ENCODE assay signal across 8 cellular contexts in the genomic region with DNA sequence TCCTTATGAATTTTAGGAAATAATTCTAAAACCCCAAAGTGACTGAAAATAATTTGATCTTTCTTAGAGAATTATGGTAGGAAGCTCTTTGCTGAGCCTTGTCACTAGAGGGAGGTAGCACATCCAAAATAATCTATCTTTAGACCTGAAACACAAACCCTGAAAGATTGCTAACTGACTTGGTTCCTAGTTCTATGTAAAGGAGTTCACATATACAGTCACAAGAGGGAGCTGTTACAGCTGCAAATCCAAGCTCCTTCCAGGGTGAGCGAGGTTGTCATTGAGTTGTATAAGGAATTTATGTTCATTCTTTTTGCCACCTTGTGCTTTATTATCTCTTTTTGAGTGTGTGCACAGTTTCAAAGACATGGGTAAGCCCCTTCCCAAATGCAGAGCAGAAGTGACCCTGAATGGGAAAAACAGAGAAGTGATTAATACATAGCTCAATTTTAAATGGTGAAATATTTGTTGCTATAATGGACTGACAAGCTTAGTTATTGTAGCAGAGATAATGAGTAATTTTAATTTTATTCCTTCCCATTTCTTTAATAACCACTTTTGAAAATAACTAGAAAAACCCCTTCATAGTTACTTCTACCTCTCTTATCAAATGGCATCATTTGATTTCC.
A peak's percentile ranks its signal among the peaks of the same experiment; 100 is the strongest.
DNase-seq lines count a peak whose midpoint lies in the region; ATAC-seq and TF ChIP-seq lines count a peak whose summit lies in the region.

No MANE protein-coding gene starts in this region.

- H4K20me1 ChIP-seq in DOHH2 (ENCODE audit: control insufficient read depth, insufficient read depth, low read depth, low read length) (no peaks in the 10 kb centered on the region), OCI-LY3 (ENCODE audit: insufficient read depth, low read length) (no peaks in the 10 kb centered on the region)

- H3K4me1 Mint-ChIP-seq in central memory CD8-positive, alpha-beta T cell, result no peaks in the 10 kb centered on the region

- H3K9me3 ChIP-seq in DOHH2 (ENCODE audit: control insufficient read depth, insufficient read depth, low read length) (no peaks in the 10 kb centered on the region), HAP-1 (no peaks in the 10 kb centered on the region), OCI-LY3 (ENCODE audit: insufficient read depth, low read length) (0 out of 2 replicates have a peak, but pooled peaks cover 3% of the 10 kb centered on the region), lung (ENCODE audit: control insufficient read depth in 2 of 2, insufficient read depth in 1 of 2, low read length in 1 of 2) (peaks cover 0 to 7% of the 10 kb centered on the region in 2 donors)

- DNase-seq in HAP-1 (ENCODE audit: low spot score in 2 of 2) (peak; percentile 10 to 42), lung (ENCODE audit: low spot score) (no peak), activated gamma-delta T cell treated with Interleukin-2 at 50 U/mL for 16 hours (no peak)
- no peak for DNase-seq in central memory CD8-positive, alpha-beta T cell (ENCODE audit: low spot score in 2 of 2)

- H3K4me2 ChIP-seq in DOHH2 (ENCODE audit: low read length), result no peak overlapping the region
- peak overlapping the region; percentile 29 for H3K4me2 ChIP-seq in OCI-LY3 (ENCODE audit: low read length)

- H3K27ac ChIP-seq in DOHH2 (ENCODE audit: low read depth, low read length) (no peak overlapping the region), OCI-LY3 (ENCODE audit: low read length) (peak overlapping the region; percentile 29), lung (ENCODE audit: low read depth in 1 of 2, low read length in 1 of 2) (no peak overlapping the region)

- H3K36me3 ChIP-seq in DOHH2 (ENCODE audit: control insufficient read depth, low read length) (no peaks in the 10 kb centered on the region), HAP-1 (replicated peaks) (no peaks in the 10 kb centered on the region), OCI-LY3 (replicated peaks; ENCODE audit: low read depth, low read length) (no peaks in the 10 kb centered on the region), lung (ENCODE audit: control insufficient read depth in 2 of 2, insufficient read depth in 2 of 2, low read length in 2 of 2) (no peaks in the 10 kb centered on the region)

- no peaks in the 10 kb centered on the region for H3K9me2 ChIP-seq in DOHH2 (replicated peaks; ENCODE audit: control insufficient read depth, low read length)

- no peak overlapping the region for H3K4me3 ChIP-seq in DOHH2 (ENCODE audit: low read length)
- no peak overlapping the region for H3K4me3 ChIP-seq in HAP-1
- H3K4me3 ChIP-seq in OCI-LY3 (ENCODE audit: low read length), result no peak overlapping the region
- H3K4me3 ChIP-seq in lung, result no peak overlapping the region

- no peaks in the 10 kb centered on the region for H3F3A ChIP-seq in DOHH2 (ENCODE audit: control insufficient read depth, insufficient read depth)

- H3K4me1 ChIP-seq in DOHH2 (ENCODE audit: control insufficient read depth, low read length) (no peaks in the 10 kb centered on the region), HAP-1 (no peaks in the 10 kb centered on the region), OCI-LY3 (ENCODE audit: low read length) (peaks cover 30% of the 10 kb centered on the region), lung (ENCODE audit: control insufficient read depth in 2 of 2, insufficient read depth in 2 of 2, low read length in 2 of 2) (no peaks in the 10 kb centered on the region)

- TF ChIP-seq CTCF in DOHH2 (IDR thresholded peaks at IDR 0.05; ENCODE audit: low read depth, low read length, poor library complexity, severe bottlenecking) (peak; percentile 76), OCI-LY3 (IDR thresholded peaks at IDR 0.05; ENCODE audit: low read depth, low read length) (peak; percentile 88), lung (IDR thresholded peaks at IDR 0.05; ENCODE audit: control extremely low read depth, extremely low read depth) (peak; percentile 1)

- ATAC-seq in central memory CD8-positive, alpha-beta T cell (replicated peaks; ENCODE audit: extremely low read depth, poor library complexity, severe bottlenecking), result peak; percentile 52
- ATAC-seq in lung (ENCODE audit: insufficient read depth, low FRiP score) (peak; percentile 47), HG02571 (IDR thresholded peaks at IDR 0.05; ENCODE audit: unreplicated experiment) (no peak), HG02588 (IDR thresholded peaks at IDR 0.05; ENCODE audit: unreplicated experiment) (no peak)

- H3K27ac Mint-ChIP-seq in central memory CD8-positive, alpha-beta T cell (ENCODE audit: low read depth), result no peak overlapping the region

- H2AFZ ChIP-seq in OCI-LY3 (ENCODE audit: low read depth, low read length), result peak overlapping the region; percentile 32; the same call in 1 of the 2 replicates

- no peaks in the 10 kb centered on the region for H3K36me3 Mint-ChIP-seq in central memory CD8-positive, alpha-beta T cell (ENCODE audit: insufficient read depth)

- in situ Hi-C loops in HAP-1 (cut with MboI; ENCODE audit: low sequenced_read_pairs), result no loop called here

- 3 to 10% methylated on average over 1 of the region's 1 CpG for WGBS in lung, 2 donors

- no peaks in the 10 kb centered on the region for H3K79me2 ChIP-seq in DOHH2 (ENCODE audit: control insufficient read depth, low read length)
- no peaks in the 10 kb centered on the region for H3K79me2 ChIP-seq in OCI-LY3 (ENCODE audit: low read length)

- no peaks in the 10 kb centered on the region for H3K9me3 Mint-ChIP-seq in central memory CD8-positive, alpha-beta T cell

- no peak overlapping the region for H3K4me3 Mint-ChIP-seq in central memory CD8-positive, alpha-beta T cell

- H3K9ac ChIP-seq in OCI-LY3 (ENCODE audit: low read length), result no peak overlapping the region

- H3K27me3 ChIP-seq in DOHH2 (ENCODE audit: control insufficient read depth, low read length) (peaks cover 5% of the 10 kb centered on the region; the same call in 1 of the 2 replicates), HAP-1 (ENCODE audit: low read depth) (no peaks in the 10 kb centered on the region), OCI-LY3 (ENCODE audit: low read depth, low read length) (no peaks in the 10 kb centered on the region), lung (ENCODE audit: control insufficient read depth, insufficient read depth) (no peaks in the 10 kb centered on the region)

- H3K27me3 Mint-ChIP-seq in central memory CD8-positive, alpha-beta T cell, result no peaks in the 10 kb centered on the region

Comparison
In these comparisons a context has a peak if more than half of its experiments do, and no peak if none do; other contexts are left out.
1. CTCF ChIP-seq: peak in every context shown above with its lines; median percentile 88 in OCI-LY3; 76 in DOHH2; 1 in lung.
2. DNase-seq: peak in HAP-1 (2 of 2); none in central memory CD8-positive, alpha-beta T cell (0 of 2), lung (single experiment) and activated gamma-delta T cell treated with Interleukin-2 at 50 U/mL for 16 hours (single experiment).
3. ATAC-seq: peak in central memory CD8-positive, alpha-beta T cell (single experiment) and lung (single experiment); none in HG02571 (single experiment) and HG02588 (single experiment).